ENCODE assay signal across 20 cellular contexts in genomic region chr16:4685776-4686496, GRCh38. TPM values are rescaled to one million over a fixed set of nuclear protein-coding genes. Genes with fewer than 3 reads are reported as not detected.
DNase-seq lines count a peak whose midpoint lies in the region; ATAC-seq and TF ChIP-seq lines count a peak whose summit lies in the region.
"Had no signal": no experiment of that assay in that cellular context is flagged by ENCODE, and none has a peak within 500 bp of the region (broad histone marks: within the 10 kb centered on the region; RNA-seq: fewer than 3 reads in every experiment).

No MANE protein-coding gene starts in this region.

- DNase-seq in activated T-cell treated with anti-CD3 and anti-CD28 coated beads, Interleukin-2, amount 50 U/mL, for 24 hours = no peak
- no peak for DNase-seq in activated T-cell treated with anti-CD3 and anti-CD28 coated beads, Interleukin-2, amount 50 U/mL, for 4 hours
- DNase-seq in MV-4-11 (lab: John Stamatoyannopoulos, UW) (peak; percentile 65), hepatocyte (ENCODE audit: low spot score) (peak; percentile 4), sigmoid colon (peak; percentile 59), superior temporal gyrus (ENCODE audit: extremely low spot score) (no peak)
- DNase-seq: AML-193; CD8-positive, alpha-beta memory T cell; Kasumi-1; NCI-H1048; NCI-H1417 treated with DMSO at 0.1 percent for 48 hours; NCI-H187; NCI-H446; NCI-H526; SHP77 had no signal

- H3K9me2 ChIP-seq in hepatocyte (replicated peaks; ENCODE audit: insufficient read depth) = no peaks in the 10 kb centered on the region

- ATAC-seq in activated T-cell treated with anti-CD3 and anti-CD28 coated beads, Interleukin-2, amount 50 U/mL, for 4 hours = no peak
- ATAC-seq in GM19395 (IDR thresholded peaks at IDR 0.05; ENCODE audit: unreplicated experiment) = no peak
- ATAC-seq in HG02642 (IDR thresholded peaks at IDR 0.05; ENCODE audit: poor library complexity, unreplicated experiment) = no peak
- ATAC-seq: HCT116 had no signal

- no peak overlapping the region for H3K4me3 ChIP-seq in hepatocyte
- H3K4me3 ChIP-seq in sigmoid colon = no peak overlapping the region

- WGBS in hepatocyte (ENCODE audit: low lambda C conversion rate, missing lambda C conversion rate) = 98% methylated on average over 33 of the region's 38 CpGs
- WGBS in sigmoid colon, 2 donors = 95 to 96% methylated on average over 38 of the region's 38 CpGs

- H3K27ac ChIP-seq in hepatocyte (no peak overlapping the region), sigmoid colon (no peak overlapping the region)
- H3K27ac ChIP-seq: C4-2B had no signal

- H3K36me3 ChIP-seq in hepatocyte (replicated peaks; ENCODE audit: insufficient read depth, low read depth) = no peaks in the 10 kb centered on the region
- peaks cover 7 to 84% (median 38%) of the 10 kb centered on the region in 4 donors for H3K36me3 ChIP-seq in sigmoid colon

- H4K20me1 ChIP-seq in hepatocyte (ENCODE audit: insufficient read depth, poor library complexity, severe bottlenecking) = no peaks in the 10 kb centered on the region

- no peak overlapping the region for H3K4me2 ChIP-seq in hepatocyte

- no peak for TF ChIP-seq POLR2A in sigmoid colon (IDR thresholded peaks at IDR 0.05)

- peaks cover 64% of the 10 kb centered on the region for H3K36me3 Mint-ChIP-seq in activated T-cell treated with anti-CD3 and anti-CD28 coated beads, Interleukin-2, amount 50 U/mL, for 24 hours (ENCODE audit: low read depth)
- H3K36me3 Mint-ChIP-seq in activated T-cell treated with anti-CD3 and anti-CD28 coated beads, Interleukin-2, amount 50 U/mL, for 4 hours (ENCODE audit: insufficient read depth) = peaks cover 5% of the 10 kb centered on the region

- H3K79me2 ChIP-seq in hepatocyte = no peaks in the 10 kb centered on the region

- intact Hi-C loops in sigmoid colon (cut with DNase I) = no loop called here

- H3K27me3 ChIP-seq in hepatocyte (no peaks in the 10 kb centered on the region), sigmoid colon (no peaks in the 10 kb centered on the region)

- H2AFZ ChIP-seq in hepatocyte = no peak overlapping the region

- H3K4me3 Mint-ChIP-seq in activated T-cell treated with anti-CD3 and anti-CD28 coated beads, Interleukin-2, amount 50 U/mL, for 24 hours = no peak overlapping the region
- H3K4me3 Mint-ChIP-seq in activated T-cell treated with anti-CD3 and anti-CD28 coated beads, Interleukin-2, amount 50 U/mL, for 4 hours = no peak overlapping the region

- H3K27ac Mint-ChIP-seq in activated T-cell treated with anti-CD3 and anti-CD28 coated beads, Interleukin-2, amount 50 U/mL, for 24 hours = peak overlapping the region; percentile 40

- peaks cover 8% of the 10 kb centered on the region for H3K4me1 Mint-ChIP-seq in activated T-cell treated with anti-CD3 and anti-CD28 coated beads, Interleukin-2, amount 50 U/mL, for 24 hours (ENCODE audit: low read depth)
- H3K4me1 Mint-ChIP-seq in activated T-cell treated with anti-CD3 and anti-CD28 coated beads, Interleukin-2, amount 50 U/mL, for 4 hours (ENCODE audit: low read depth) = no peaks in the 10 kb centered on the region

- H3K27me3 Mint-ChIP-seq in activated T-cell treated with anti-CD3 and anti-CD28 coated beads, Interleukin-2, amount 50 U/mL, for 24 hours = no peaks in the 10 kb centered on the region
- H3K27me3 Mint-ChIP-seq in activated T-cell treated with anti-CD3 and anti-CD28 coated beads, Interleukin-2, amount 50 U/mL, for 4 hours (ENCODE audit: low read depth) = no peaks in the 10 kb centered on the region
- H3K27me3 Mint-ChIP-seq: CD8-positive, alpha-beta memory T cell had no signal

- TF ChIP-seq CTCF in hepatocyte (IDR thresholded peaks at IDR 0.05; ENCODE audit: poor library complexity) (no peak), sigmoid colon (IDR thresholded peaks at IDR 0.05) (no peak)

- no peak for TF ChIP-seq EP300 in sigmoid colon (IDR thresholded peaks at IDR 0.05)

- no peaks in the 10 kb centered on the region for H3K4me1 ChIP-seq in hepatocyte (ENCODE audit: insufficient read depth)
- H3K4me1 ChIP-seq in sigmoid colon = peaks cover 0 to 13% (median 4%) of the 10 kb centered on the region in 4 donors

- H3K9me3 Mint-ChIP-seq in activated T-cell treated with anti-CD3 and anti-CD28 coated beads, Interleukin-2, amount 50 U/mL, for 24 hours = no peaks in the 10 kb centered on the region
- no peaks in the 10 kb centered on the region for H3K9me3 Mint-ChIP-seq in activated T-cell treated with anti-CD3 and anti-CD28 coated beads, Interleukin-2, amount 50 U/mL, for 4 hours
- H3K9me3 Mint-ChIP-seq: CD8-positive, alpha-beta memory T cell had no signal

- no peaks in the 10 kb centered on the region for H3K9me3 ChIP-seq in hepatocyte (ENCODE audit: low read depth)
- H3K9me3 ChIP-seq in sigmoid colon = no peaks in the 10 kb centered on the region

RNA-seq across cellular contexts. Expression of gene NUDT16L1, which starts 7.4 kb away (rescaled TPM):
- 10 to 100 TPM; 53.1 to 56.8 (median 54.1) TPM for total RNA-seq in activated T-cell treated with anti-CD3 and anti-CD28 coated beads, Interleukin-2, amount 50 U/mL, for 4 hours
- total RNA-seq in hepatocyte (40.4 and 54.8 TPM in 2 replicates), sigmoid colon (10 to 100 TPM; 16.6 to 21.8 (median 18.6) TPM)
- polyA plus RNA-seq in hepatocyte (78.8 and 80.5 TPM in 2 replicates), sigmoid colon (10 to 100 TPM; 53.7 to 75.1 (median 61.9) TPM)

RNA-seq across cellular contexts. Expression of gene ANKS3, which starts 48.1 kb away (rescaled TPM):
- 10 to 100 TPM; 19.4 to 24.1 (median 21.8) TPM for total RNA-seq in activated T-cell treated with anti-CD3 and anti-CD28 coated beads, Interleukin-2, amount 50 U/mL, for 4 hours
- total RNA-seq in hepatocyte (17.4 and 18.5 TPM in 2 replicates), sigmoid colon (10 to 100 TPM; 20.3 to 30.7 (median 23.8) TPM)
- polyA plus RNA-seq in hepatocyte (11.7 and 14.8 TPM in 2 replicates), sigmoid colon (10 to 100 TPM in 1 of 3 donors, 1 to 10 TPM in 2; 3.9 to 20.8 (median 9.6) TPM)

RNA-seq across cellular contexts. Expression of gene DNAAF8, which starts 48.4 kb away (rescaled TPM):
- under 1 TPM; 0.16 to 0.47 (median 0.25) TPM for total RNA-seq in activated T-cell treated with anti-CD3 and anti-CD28 coated beads, Interleukin-2, amount 50 U/mL, for 4 hours
- total RNA-seq in hepatocyte = 0.23 and 0.64 TPM in 2 replicates
- 1.6 and 3.3 TPM in 2 replicates for polyA plus RNA-seq in hepatocyte
- under 1 TPM; 0.14 to 0.83 (median 0.43) TPM for total RNA-seq in sigmoid colon
- polyA plus RNA-seq in sigmoid colon = 1 to 10 TPM in 1 of 3 donors, under 1 TPM in 2; 0.60 to 1.2 (median 0.73) TPM
- total RNA-seq: H1 had no signal

Comparison
In these comparisons a context has a peak if more than half of its experiments do, and no peak if none do; other contexts are left out.
1. DNase-seq: peak in MV-4-11 (single experiment), hepatocyte (single experiment) and sigmoid colon (single experiment); none in activated T-cell treated with anti-CD3 and anti-CD28 coated beads, Interleukin-2, amount 50 U/mL, for 24 hours (single experiment), activated T-cell treated with anti-CD3 and anti-CD28 coated beads, Interleukin-2, amount 50 U/mL, for 4 hours (single experiment) and superior temporal gyrus (single experiment).